ENCODE assay signal across 1 cellular context in genomic region chr19:38003427-38004099, GRCh38.
A peak's percentile ranks its signal among the peaks of the same experiment; 100 is the strongest.
TF ChIP-seq lines count a peak whose summit lies in the region.

No MANE protein-coding gene starts in this region.

TF ChIP-seq in GM12878, 131 proteins besides CTCF, POLR2A, EP300 and RAD21 (continued from another document and continues in another):
- no peak for TF ChIP-seq TCF12 (IDR thresholded peaks at IDR 0.05; ENCODE audit: low read depth, low read length)
- no peak for TF ChIP-seq CUX1 (IDR thresholded peaks at IDR 0.05; ENCODE audit: insufficient replicate concordance, low read depth, low read length)
- TF ChIP-seq PKNOX1 (IDR thresholded peaks at IDR 0.05), result no peak
- 0 out of 2 replicates have a peak, but pooled peaks have one; percentile 34 for TF ChIP-seq MAX (IDR thresholded peaks at IDR 0.05; ENCODE audit: low read depth, low read length)
- no peak for TF ChIP-seq KAT2A (conservative IDR thresholded peaks at IDR 0.05; ENCODE audit: control insufficient read depth, low read depth, low read length)
- TF ChIP-seq HDGF (IDR thresholded peaks at IDR 0.05), result no peak
- TF ChIP-seq CBFB (IDR thresholded peaks at IDR 0.05; ENCODE audit: low read depth), result 0 out of 2 replicates have a peak, but pooled peaks have one; percentile 20
- TF ChIP-seq SP1 (IDR thresholded peaks at IDR 0.05; ENCODE audit: low read depth, low read length), result no peak
- TF ChIP-seq IRF4 (IDR thresholded peaks at IDR 0.05; ENCODE audit: low read depth, low read length), result no peak
- no peak for TF ChIP-seq STAT1 (conservative IDR thresholded peaks at IDR 0.05)
- no peak for TF ChIP-seq ZBTB11 (CRISPR knock-in tag; IDR thresholded peaks at IDR 0.05)
- peak; percentile 58; the same call in 1 of the 2 replicates for TF ChIP-seq DPF2 (IDR thresholded peaks at IDR 0.05)
- TF ChIP-seq HCFC1 (IDR thresholded peaks at IDR 0.05; ENCODE audit: low read length), result no peak
- no peak for TF ChIP-seq PBX3 (IDR thresholded peaks at IDR 0.05; ENCODE audit: insufficient replicate concordance, low read depth, low read length)
- no peak for TF ChIP-seq USF1 (IDR thresholded peaks at IDR 0.05; ENCODE audit: borderline replicate concordance, extremely low read length, insufficient read depth, low read depth, low read length)
- TF ChIP-seq ESRRA (IDR thresholded peaks at IDR 0.05; ENCODE audit: low read length), result no peak
- TF ChIP-seq ELK1 (IDR thresholded peaks at IDR 0.05; ENCODE audit: low read depth, low read length), result no peak
- no peak for TF ChIP-seq GABPA (IDR thresholded peaks at IDR 0.05; ENCODE audit: low read depth)
- TF ChIP-seq ZNF687 (IDR thresholded peaks at IDR 0.05), result peak; percentile 53
- TF ChIP-seq HDAC2 (IDR thresholded peaks at IDR 0.05), result no peak
- no peak for TF ChIP-seq CHD4 (IDR thresholded peaks at IDR 0.05)
- no peak for TF ChIP-seq CREB1 (IDR thresholded peaks at IDR 0.05; ENCODE audit: low read depth)
- no peak for TF ChIP-seq LARP7 (IDR thresholded peaks at IDR 0.05)
- TF ChIP-seq NR2C1 (IDR thresholded peaks at IDR 0.05), result no peak
- TF ChIP-seq USF2 (IDR thresholded peaks at IDR 0.05; ENCODE audit: borderline replicate concordance, low read depth, low read length), result no peak
- TF ChIP-seq ZBED1 (IDR thresholded peaks at IDR 0.05; ENCODE audit: borderline replicate concordance), result no peak
- TF ChIP-seq MTA3 (IDR thresholded peaks at IDR 0.05; ENCODE audit: borderline replicate concordance, low read length), result no peak; the same call in 1 of the 2 replicates
- no peak for TF ChIP-seq JUND (IDR thresholded peaks at IDR 0.05; ENCODE audit: low read depth, low read length)
- no peak for TF ChIP-seq FOXK2 (IDR thresholded peaks at IDR 0.05)
- no peak for TF ChIP-seq STAT3 (IDR thresholded peaks at IDR 0.05; ENCODE audit: low read depth, low read length)
- TF ChIP-seq MLLT1 (IDR thresholded peaks at IDR 0.05), result no peak
- TF ChIP-seq MEF2A (IDR thresholded peaks at IDR 0.05; ENCODE audit: insufficient read depth, low read depth, low read length), result no peak
- no peak for TF ChIP-seq ZBTB4 (CRISPR knock-in tag; IDR thresholded peaks at IDR 0.05)
- TF ChIP-seq MYB (IDR thresholded peaks at IDR 0.05; ENCODE audit: borderline replicate concordance, low read depth, low read length), result no peak
